ENCODE assay signal across 34 cellular contexts in genomic region chr11:64089493-64089892, GRCh38. TPM values are rescaled to one million over a fixed set of nuclear protein-coding genes. Genes with fewer than 3 reads are reported as not detected.
DNase-seq lines count a peak whose midpoint lies in the region; FAIRE-seq and TF ChIP-seq lines count a peak whose summit lies in the region.
"Had no signal": no experiment of that assay in that cellular context is flagged by ENCODE, and none has a peak within 500 bp of the region (broad histone marks: within the 10 kb centered on the region; RNA-seq: fewer than 3 reads in every experiment).

No MANE protein-coding gene starts in this region.

- WGBS in mesenchymal stem cell = 94% methylated on average over 7 of the region's 7 CpGs
- 38 to 40% methylated on average over 4 to 7 of the region's 7 CpGs for WGBS in thyroid gland, 2 donors

- FAIRE-seq in GM12891 (lab: Jason Lieb, UNC) = no peak
- FAIRE-seq: colon, K562 had no signal

- H3K79me1 ChIP-seq in mesenchymal stem cell (replicated peaks; ENCODE audit: low read length, poor library complexity, severe bottlenecking) = no peaks in the 10 kb centered on the region

- no peak overlapping the region for H2BK12ac ChIP-seq in mesenchymal stem cell (ENCODE audit: low read length in 2 of 2)

- H3K4me1 ChIP-seq in mesenchymal stem cell (ENCODE audit: control insufficient read depth, insufficient read depth, low read depth, low read length) (peaks cover 52% of the 10 kb centered on the region), thyroid gland (peaks cover 38 to 70% of the 10 kb centered on the region in 2 donors)
- H3K4me1 ChIP-seq: breast epithelium had no signal

- H3K4me2 ChIP-seq in mesenchymal stem cell (ENCODE audit: low read length, poor library complexity, severe bottlenecking) = no peak overlapping the region
- H3K4me2 ChIP-seq: hepatocyte had no signal

- intact Hi-C loops in thyroid gland (cut with DNase I) = loop anchor here (5.0 to 10.0 kb wide), 2 partner anchors 58 to 85 kb away; no protein-coding TSS in a partner anchor

- H2AK5ac ChIP-seq in mesenchymal stem cell (ENCODE audit: low read length, severe bottlenecking) = peak overlapping the region; percentile 18

- H3K27ac ChIP-seq in VCaP (peak overlapping the region; percentile 96; the same call in 1 of the 2 replicates), mesenchymal stem cell (ENCODE audit: low read length, poor library complexity, severe bottlenecking) (no peak overlapping the region), thyroid gland (peak overlapping the region; percentile 63 to 82 (median 81))
- H3K27ac ChIP-seq: breast epithelium, GM23248, hepatocyte, right lobe of liver, stomach, transverse colon had no signal

- H3K9ac ChIP-seq in mesenchymal stem cell (ENCODE audit: low read length) = no peak overlapping the region
- H3K9ac ChIP-seq: GM23248 had no signal

- no peak overlapping the region for H3K18ac ChIP-seq in mesenchymal stem cell (ENCODE audit: low read depth in 1 of 2, low read length in 2 of 2)

- H2BK120ac ChIP-seq in mesenchymal stem cell (ENCODE audit: low read depth, low read length) = no peak overlapping the region

- H2AFZ ChIP-seq in mesenchymal stem cell (ENCODE audit: low read depth, low read length) = no peak overlapping the region
- H2AFZ ChIP-seq: GM23248, hepatocyte had no signal

- H4K91ac ChIP-seq in mesenchymal stem cell (ENCODE audit: low read length) = no peak overlapping the region

- DNase-seq in Jurkat, Clone E6-1 (ENCODE audit: low read depth, low spot score) = no peak
- DNase-seq in mesenchymal stem cell = no peak
- peak; percentile 90 to 95 for DNase-seq in thyroid gland
- no peak for DNase-seq in NCI-H226
- DNase-seq in GM12891 (ENCODE audit: insufficient read length, low spot score) = no peak
- no peak for DNase-seq in activated naive CD4-positive, alpha-beta T cell (lab: John Stamatoyannopoulos, UW)
- DNase-seq: activated CD4-positive, CD25-positive, alpha-beta regulatory T cell treated with anti-CD3 and anti-CD28 coated beads, Interleukin-2, amount 50 U/mL, for 72 hours; activated CD8-positive, alpha-beta memory T cell treated with anti-CD3 and anti-CD28 coated beads, Interleukin-2, amount 50 U/mL, for 48 hours; activated CD8-positive, alpha-beta T cell treated with anti-CD3 and anti-CD28 coated beads for 36 hours; activated naive CD4-positive, alpha-beta T cell treated with anti-CD3 and anti-CD28 coated beads for 36 hours; amniotic stem cell; DMS79 treated with DMSO at 0.1 percent for 48 hours; effector CD4-positive, alpha-beta T cell; gastrocnemius medialis; GM23248; HFFc6; mesendoderm; NCI-H1105; NCI-H2029; NCI-H526; NK-92 treated with Interleukin-12 subunit alpha and Interleukin-12 subunit beta, amount 100 ng/mL, for 24 hours; PC-3; right lobe of liver; stimulated activated CD8-positive, alpha-beta memory T cell treated with anti-CD3 and anti-CD28 coated beads, Interleukin-4, amount 100 ng/mL, for 48 hours; stomach; T-helper 2 cell had no signal

- TF ChIP-seq CTCF in VCaP (conservative IDR thresholded peaks at IDR 0.05) (no peak), thyroid gland (IDR thresholded peaks at IDR 0.05) (no peak)

- H3K36me3 ChIP-seq in mesenchymal stem cell (ENCODE audit: control insufficient read depth in 1 of 2, insufficient read depth in 2 of 2, low read depth in 1 of 2, low read length in 2 of 2) (no peaks in the 10 kb centered on the region), thyroid gland (no peaks in the 10 kb centered on the region)
- H3K36me3 ChIP-seq: breast epithelium, gastrocnemius medialis, right lobe of liver, stomach, transverse colon had no signal

- H3K27me3 ChIP-seq in mesenchymal stem cell (ENCODE audit: control insufficient read depth in 1 of 2, insufficient read depth in 1 of 2, low read length in 2 of 2) (peaks cover 0 to 4% of the 10 kb centered on the region in 2 experiments), thyroid gland (no peaks in the 10 kb centered on the region)
- H3K27me3 ChIP-seq: breast epithelium, gastrocnemius medialis, hepatocyte, right lobe of liver, stomach, transverse colon had no signal

- no peak overlapping the region for H4K8ac ChIP-seq in mesenchymal stem cell (ENCODE audit: low read length)

- H2BK5ac ChIP-seq in mesenchymal stem cell (ENCODE audit: low read depth, low read length, poor library complexity, severe bottlenecking) = no peak overlapping the region

- H3K9me3 ChIP-seq in mesenchymal stem cell (ENCODE audit: control insufficient read depth, low read length) (no peaks in the 10 kb centered on the region), thyroid gland (no peaks in the 10 kb centered on the region)
- H3K9me3 ChIP-seq: breast epithelium, gastrocnemius medialis, right lobe of liver, stomach, transverse colon had no signal

- TF ChIP-seq POLR2A in thyroid gland (IDR thresholded peaks at IDR 0.05) = no peak
- TF ChIP-seq POLR2A in GM12891 (IDR thresholded peaks at IDR 0.05; ENCODE audit: low read depth, low read length) = no peak

- H2BK15ac ChIP-seq in mesenchymal stem cell (ENCODE audit: low read depth, poor library complexity, severe bottlenecking) = no peak overlapping the region

- no peak overlapping the region for H3K4ac ChIP-seq in mesenchymal stem cell (ENCODE audit: low read depth in 1 of 2, low read length in 2 of 2)

- H3K4me3 ChIP-seq in Jurkat, Clone E6-1 (ENCODE audit: low read length) = peak overlapping the region; percentile 42
- no peak overlapping the region for H3K4me3 ChIP-seq in mesenchymal stem cell (ENCODE audit: insufficient read depth in 1 of 2, low read depth in 1 of 2, low read length in 2 of 2)
- no peak overlapping the region for H3K4me3 ChIP-seq in thyroid gland (replicated peaks in 1 of 3)
- H3K4me3 ChIP-seq: breast epithelium, gastrocnemius medialis, GM23248, hepatocyte, K562, right lobe of liver, stomach, transverse colon had no signal

- no peak overlapping the region for H3K14ac ChIP-seq in mesenchymal stem cell (ENCODE audit: low read length in 2 of 2)

- H3K23ac ChIP-seq in mesenchymal stem cell (ENCODE audit: low read length in 2 of 2) = no peak overlapping the region

TF ChIP-seq in GM12891, 5 proteins besides CTCF, POLR2A, EP300 and RAD21:
- TF ChIP-seq PAX5 (IDR thresholded peaks at IDR 0.05; ENCODE audit: insufficient read depth, low read length, severe bottlenecking) (no peak), POU2F2 (IDR thresholded peaks at IDR 0.05; ENCODE audit: low read depth, low read length) (no peak), POLR2AphosphoS5 (IDR thresholded peaks at IDR 0.05; ENCODE audit: low read depth, low read length) (no peak), TAF1 (IDR thresholded peaks at IDR 0.05; ENCODE audit: low read depth, low read length) (no peak), SPI1 (IDR thresholded peaks at IDR 0.05; ENCODE audit: low read depth, low read length) (no peak)

RNA-seq across cellular contexts. Expression of gene FLRT1, which starts 53.8 kb away (rescaled TPM):
- polyA plus RNA-seq in Jurkat, Clone E6-1 (2012; ENCODE audit: insufficient read depth, insufficient read length) = 0.22 TPM
- polyA plus RNA-seq in mesenchymal stem cell (2013, experiment 1 of 2) = 0.11 TPM
- 0.10 TPM for polyA plus RNA-seq in mesenchymal stem cell (2013, experiment 2 of 2)
- 1 to 10 TPM in 3 of 4 donors, under 1 TPM in 1; 0.54 to 4.0 (median 3.8) TPM for total RNA-seq in thyroid gland
- 0.05 TPM for polyA plus RNA-seq in GM12891 (2012; ENCODE audit: low read depth, missing spikeins)
- total RNA-seq: activated CD8-positive, alpha-beta T cell treated with anti-CD3 and anti-CD28 coated beads for 36 hours; activated T-helper 1 cell treated with anti-CD3 and anti-CD28 coated beads, Interleukin-12 subunit alpha, Interleukin-12 subunit beta, Interleukin-2, Interleukin-4 antibody, amounts not matched to agents 30 ng/mL and 10 ng/mL and 1 ng/mL, durations not matched to agents 14 hours and 24 hours and 36 hours; breast epithelium; gastrocnemius medialis; K562; myocyte; PC-3 had no signal
- polyA plus RNA-seq: K562 had no signal

Comparison
In these comparisons a context has a peak if more than half of its experiments do, and no peak if none do; other contexts are left out.
1. DNase-seq: peak in thyroid gland (2 of 2); none in Jurkat, Clone E6-1 (single experiment), mesenchymal stem cell (single experiment), NCI-H226 (single experiment), GM12891 (single experiment) and activated naive CD4-positive, alpha-beta T cell (0 of 4).